20 cellular contexts compared by ENCODE assay signal in the genomic region with DNA sequence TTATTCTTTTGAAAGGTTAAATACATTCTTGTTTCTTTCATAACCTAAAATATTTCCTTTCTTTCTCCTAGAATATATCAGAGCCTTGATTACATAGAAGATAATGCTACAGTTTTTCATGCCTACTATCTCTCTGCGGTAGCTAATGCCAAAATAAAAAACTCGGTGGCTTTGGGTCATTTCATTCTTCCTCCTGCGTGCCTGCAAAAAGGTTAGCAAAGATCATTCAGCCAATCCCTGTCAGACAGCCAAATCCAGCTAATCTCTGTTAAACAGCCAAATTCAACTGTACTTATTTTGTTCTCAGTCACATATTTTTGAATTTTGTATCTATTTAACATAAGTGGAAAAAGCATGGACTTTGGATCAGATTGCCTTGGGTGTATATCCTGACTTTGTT. TPM values are rescaled to one million over a fixed set of nuclear protein-coding genes. Genes with fewer than 3 reads are reported as not detected.
"Had no signal": no experiment of that assay in that cellular context is flagged by ENCODE, and none has a peak within 500 bp of the region (broad histone marks: within the 10 kb centered on the region; RNA-seq: fewer than 3 reads in every experiment).

No MANE protein-coding gene starts in this region.

RNA-seq across cellular contexts. Expression of a gene that starts 1.8 kb away (rescaled TPM):
- total RNA-seq: chondrocyte, colonic mucosa, dermis microvascular lymphatic vessel endothelial cell, endodermal cell, esophagus mucosa, esophagus squamous epithelium, gastrocnemius medialis, glomerular endothelial cell, heart right ventricle, kidney, left colon, left lung, left ventricle myocardium superior, lower leg skin, lower lobe of right lung, lung microvascular endothelial cell, mesenteric fat pad, mesothelial cell of epicardium, mucosa of descending colon, myocyte had no signal
- polyA plus RNA-seq: heart right ventricle had no signal
